7 cellular contexts compared by ENCODE assay signal in genomic region chr3:14920536-14920935, GRCh38.
"Had no signal": no experiment of that assay in that cellular context is flagged by ENCODE, and none has a peak within 500 bp of the region (broad histone marks: within the 10 kb centered on the region; RNA-seq: fewer than 3 reads in every experiment).

No MANE protein-coding gene starts in this region.

- H3K9me3 ChIP-seq: transverse colon, vagina had no signal

- H3K4me3 ChIP-seq: dorsolateral prefrontal cortex, transverse colon, vagina had no signal

- H3K36me3 ChIP-seq: brain microvascular endothelial cell, transverse colon, vagina had no signal

- H3K9me3 Mint-ChIP-seq: activated T-cell treated with anti-CD3 and anti-CD28 coated beads, Interleukin-2, amount 50 U/mL, for 4 hours; endodermal cell; nephron progenitor cell had no signal

- H3K27ac ChIP-seq: brain microvascular endothelial cell, dorsolateral prefrontal cortex, transverse colon, vagina had no signal

- H3K4me3 Mint-ChIP-seq: activated T-cell treated with anti-CD3 and anti-CD28 coated beads, Interleukin-2, amount 50 U/mL, for 4 hours; endodermal cell; nephron progenitor cell had no signal

- H3K27ac Mint-ChIP-seq: endodermal cell, nephron progenitor cell had no signal

- H3K27me3 ChIP-seq: brain microvascular endothelial cell, transverse colon, vagina had no signal
